In the genomic region with DNA sequence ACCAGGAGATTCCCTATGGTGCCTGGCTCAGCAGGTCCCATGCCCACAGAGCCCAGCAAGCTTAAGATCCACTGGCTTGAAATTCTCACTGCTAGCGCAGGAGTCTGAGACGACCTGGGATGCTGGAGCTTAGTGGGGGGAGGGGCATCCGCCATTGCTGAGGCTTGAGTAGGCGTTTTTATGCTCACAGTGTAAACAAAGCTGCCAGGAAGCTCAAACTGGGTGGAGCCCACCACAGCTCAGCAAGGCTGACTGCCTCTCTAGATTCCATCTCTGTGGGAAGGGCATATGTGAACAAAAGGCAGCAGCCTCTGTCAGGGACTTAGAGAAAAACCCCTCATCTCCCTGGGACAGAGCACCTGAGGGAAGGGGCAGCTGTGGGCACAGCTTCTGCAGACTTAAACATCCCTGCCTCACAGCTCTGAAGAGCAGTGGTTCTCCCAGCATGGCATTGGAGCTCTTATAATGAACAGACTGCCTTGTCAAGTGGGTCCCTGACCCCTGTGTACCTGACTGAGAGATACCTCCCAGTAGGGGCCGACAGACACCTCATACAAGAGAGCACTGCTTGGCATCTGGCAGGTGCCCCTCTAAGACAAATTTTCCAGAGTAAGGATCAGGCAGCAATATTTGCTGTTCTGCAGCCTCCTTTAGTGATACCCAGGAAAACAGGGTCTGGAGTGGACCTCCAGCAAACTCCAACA, we compare ENCODE assay signal across 18 cellular contexts.
DNase-seq lines count a peak whose midpoint lies in the region; ATAC-seq and TF ChIP-seq lines count a peak whose summit lies in the region.
"Had no signal": no experiment of that assay in that cellular context is flagged by ENCODE, and none has a peak within 500 bp of the region (broad histone marks: within the 10 kb centered on the region; RNA-seq: fewer than 3 reads in every experiment).

No MANE protein-coding gene starts in this region.

- POLR2A ChIA-PET in activated CD8-positive, alpha-beta T cell treated with anti-CD3 and anti-CD28 coated beads for 36 hours (lab: Charles Lee), result no interaction called here
- POLR2A ChIA-PET in activated CD8-positive, alpha-beta T cell treated with anti-CD3 and anti-CD28 coated beads, Interleukin-2, amount 10 ng/mL, durations not matched to agents 7 days and 5 days (lab: Charles Lee), result no interaction called here

- CTCF ChIA-PET in activated CD8-positive, alpha-beta T cell treated with anti-CD3 and anti-CD28 coated beads for 36 hours (lab: Charles Lee), result no interaction called here
- CTCF ChIA-PET in activated CD8-positive, alpha-beta T cell treated with anti-CD3 and anti-CD28 coated beads, Interleukin-2, amount 10 ng/mL, durations not matched to agents 7 days and 5 days (lab: Charles Lee), result no interaction called here

- H3K27me3 ChIP-seq in Peyer's patch, result no peaks in the 10 kb centered on the region
- H3K27me3 ChIP-seq: esophagus squamous epithelium, MG63, suprapubic skin had no signal

- no peaks in the 10 kb centered on the region for H3K4me1 Mint-ChIP-seq in activated CD8-positive, alpha-beta T cell treated with anti-CD3 and anti-CD28 coated beads for 36 hours (ENCODE audit: low read depth)
- no peaks in the 10 kb centered on the region for H3K4me1 Mint-ChIP-seq in activated CD8-positive, alpha-beta T cell treated with anti-CD3 and anti-CD28 coated beads, Interleukin-2, amount 10 ng/mL, durations not matched to agents 7 days and 5 days (ENCODE audit: low read depth)

- DNase-seq in NCI-H510A treated with DMSO at 0.1 percent for 48 hours (lab: John Stamatoyannopoulos, UW), result peak; percentile 27
- no peak for DNase-seq in NCI-H510A (lab: John Stamatoyannopoulos, UW)
- peak in 2 of 3 donors; percentile 58 to 64 for DNase-seq in Peyer's patch
- DNase-seq in iPS DF 19.7 (ENCODE audit: low read depth, low spot score), result peak; percentile 42
- DNase-seq in retinal pigment epithelial cell (ENCODE audit: low read depth), result peak; percentile 75
- DNase-seq in activated CD8-positive, alpha-beta T cell treated with anti-CD3 and anti-CD28 coated beads for 36 hours, result no peak
- DNase-seq in activated CD8-positive, alpha-beta T cell treated with anti-CD3 and anti-CD28 coated beads, Interleukin-2, amount 10 ng/mL, durations not matched to agents 7 days and 5 days, result no peak
- DNase-seq in NCI-H1092 (lab: John Stamatoyannopoulos, UW), result no peak
- DNase-seq: aorta; CD4-positive, alpha-beta T cell; esophagus squamous epithelium; GM23248; MG63; NCI-H2171 had no signal

- no peaks in the 10 kb centered on the region for H3K27me3 Mint-ChIP-seq in activated CD8-positive, alpha-beta T cell treated with anti-CD3 and anti-CD28 coated beads for 36 hours
- H3K27me3 Mint-ChIP-seq in activated CD8-positive, alpha-beta T cell treated with anti-CD3 and anti-CD28 coated beads, Interleukin-2, amount 10 ng/mL, durations not matched to agents 7 days and 5 days (ENCODE audit: low read depth), result no peaks in the 10 kb centered on the region
- H3K27me3 Mint-ChIP-seq: CD4-positive, alpha-beta T cell; T-cell had no signal

- peaks cover 3% of the 10 kb centered on the region for H3K9me3 Mint-ChIP-seq in activated CD8-positive, alpha-beta T cell treated with anti-CD3 and anti-CD28 coated beads for 36 hours
- H3K9me3 Mint-ChIP-seq in activated CD8-positive, alpha-beta T cell treated with anti-CD3 and anti-CD28 coated beads, Interleukin-2, amount 10 ng/mL, durations not matched to agents 7 days and 5 days (ENCODE audit: insufficient read depth), result no peaks in the 10 kb centered on the region

- no peak overlapping the region for H3K4me3 ChIP-seq in Peyer's patch
- no peak overlapping the region for H3K4me3 ChIP-seq in retinal pigment epithelial cell (ENCODE audit: low read length)
- H3K4me3 ChIP-seq: A549, esophagus squamous epithelium, GM23248, MG63, suprapubic skin had no signal

- no peaks in the 10 kb centered on the region for H3K4me1 ChIP-seq in Peyer's patch
- H3K4me1 ChIP-seq: A549, esophagus squamous epithelium, suprapubic skin had no signal

- ATAC-seq in activated CD8-positive, alpha-beta T cell treated with anti-CD3 and anti-CD28 coated beads for 36 hours, result no peak
- ATAC-seq in activated CD8-positive, alpha-beta T cell treated with anti-CD3 and anti-CD28 coated beads, Interleukin-2, amount 10 ng/mL, durations not matched to agents 7 days and 5 days, result no peak
- ATAC-seq: A549, Panc1 had no signal

- no peaks in the 10 kb centered on the region for H3K36me3 Mint-ChIP-seq in activated CD8-positive, alpha-beta T cell treated with anti-CD3 and anti-CD28 coated beads for 36 hours (ENCODE audit: low read depth)
- no peaks in the 10 kb centered on the region for H3K36me3 Mint-ChIP-seq in activated CD8-positive, alpha-beta T cell treated with anti-CD3 and anti-CD28 coated beads, Interleukin-2, amount 10 ng/mL, durations not matched to agents 7 days and 5 days (ENCODE audit: low read depth)

- no peak overlapping the region for H3K4me3 Mint-ChIP-seq in activated CD8-positive, alpha-beta T cell treated with anti-CD3 and anti-CD28 coated beads for 36 hours
- H3K4me3 Mint-ChIP-seq in activated CD8-positive, alpha-beta T cell treated with anti-CD3 and anti-CD28 coated beads, Interleukin-2, amount 10 ng/mL, durations not matched to agents 7 days and 5 days, result no peak overlapping the region
- H3K4me3 Mint-ChIP-seq: CD4-positive, alpha-beta T cell had no signal

- no peak for TF ChIP-seq POLR2A in Peyer's patch (IDR thresholded peaks at IDR 0.05)

- intact Hi-C loops in activated CD8-positive, alpha-beta T cell treated with anti-CD3 and anti-CD28 coated beads for 36 hours (cut with micrococcal nuclease), result no loop called here

- no peaks in the 10 kb centered on the region for H3K9me3 ChIP-seq in Peyer's patch
- H3K9me3 ChIP-seq: A549, esophagus squamous epithelium, MG63 had no signal

- H3K27ac Mint-ChIP-seq in activated CD8-positive, alpha-beta T cell treated with anti-CD3 and anti-CD28 coated beads for 36 hours, result no peak overlapping the region
- H3K27ac Mint-ChIP-seq in activated CD8-positive, alpha-beta T cell treated with anti-CD3 and anti-CD28 coated beads, Interleukin-2, amount 10 ng/mL, durations not matched to agents 7 days and 5 days, result no peak overlapping the region
- H3K27ac Mint-ChIP-seq: CD4-positive, alpha-beta T cell had no signal

- no peak for TF ChIP-seq CTCF in Peyer's patch (IDR thresholded peaks at IDR 0.05)
- TF ChIP-seq CTCF in retinal pigment epithelial cell (conservative IDR thresholded peaks at IDR 0.05; ENCODE audit: low read depth, low read length), result no peak
- no peak for TF ChIP-seq CTCF in activated CD8-positive, alpha-beta T cell treated with anti-CD3 and anti-CD28 coated beads for 36 hours (IDR thresholded peaks at IDR 0.05)

- H3K36me3 ChIP-seq in Peyer's patch, result no peaks in the 10 kb centered on the region
- H3K36me3 ChIP-seq: esophagus squamous epithelium, MG63, suprapubic skin had no signal

- peak overlapping the region in 1 of 4 donors; percentile 44 for H3K27ac ChIP-seq in Peyer's patch
- H3K27ac ChIP-seq: A549, esophagus squamous epithelium, GM23248, suprapubic skin had no signal

Comparison
In these comparisons a context has a peak if more than half of its experiments do, and no peak if none do; other contexts are left out.
1. DNase-seq: peak in NCI-H510A treated with DMSO at 0.1 percent for 48 hours (single experiment), Peyer's patch (2 of 3), iPS DF 19.7 (single experiment) and retinal pigment epithelial cell (single experiment); none in NCI-H510A (single experiment), activated CD8-positive, alpha-beta T cell treated with anti-CD3 and anti-CD28 coated beads for 36 hours (single experiment), activated CD8-positive, alpha-beta T cell treated with anti-CD3 and anti-CD28 coated beads, Interleukin-2, amount 10 ng/mL, durations not matched to agents 7 days and 5 days (single experiment) and NCI-H1092 (single experiment).